In the genomic region with DNA sequence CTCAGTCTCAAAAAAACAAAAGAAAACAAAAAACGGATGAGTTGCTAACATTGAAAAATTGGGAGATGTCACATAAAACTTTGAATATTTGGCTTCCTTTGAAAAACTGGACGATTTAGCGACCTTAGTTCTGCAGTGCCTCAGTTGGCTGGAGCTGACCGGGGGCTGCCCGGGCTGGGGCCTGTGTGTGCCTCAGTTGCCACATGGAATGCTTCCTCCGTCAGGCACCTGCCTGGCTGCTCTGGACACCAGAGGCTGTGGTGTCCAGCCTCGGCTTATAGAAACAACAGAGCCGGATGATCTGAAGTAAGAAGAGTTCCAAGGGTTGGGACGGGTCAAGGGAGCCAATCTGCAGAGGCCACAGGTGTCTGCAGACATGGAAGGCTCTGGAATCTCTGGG, we compare ENCODE assay signal across 31 cellular contexts. TPM values are rescaled to one million over a fixed set of nuclear protein-coding genes. Genes with fewer than 3 reads are reported as not detected.
"Had no signal": no experiment of that assay in that cellular context is flagged by ENCODE, and none has a peak within 500 bp of the region (broad histone marks: within the 10 kb centered on the region; RNA-seq: fewer than 3 reads in every experiment).

No MANE protein-coding gene starts in this region.

- H3K9me3 ChIP-seq: stomach, suprapubic skin, testis, thoracic aorta, thyroid gland, tibial artery, tibial nerve, transverse colon, upper lobe of left lung, upper lobe of right lung, uterus, vagina had no signal

- H3K4me3 Mint-ChIP-seq: stimulated activated effector memory CD8-positive, alpha-beta T cell treated with anti-CD3 and anti-CD28 coated beads, Interleukin-12 subunit alpha, Interleukin-12 subunit beta, amount 100 ng/mL, for 72 hours; stimulated activated memory B cell treated with anti-CD40 and anti-IgM and Interleukin-4, amounts not matched to agents 10 μg/mL and 1 μg/mL and 100 μg/mL, for 72 hours; stimulated activated naive B cell treated with anti-CD40 and anti-IgM and Interleukin-4, amounts not matched to agents 10 μg/mL and 1 μg/mL and 100 μg/mL, for 72 hours; stimulated activated naive CD8-positive, alpha-beta T cell treated with anti-CD3 and anti-CD28 coated beads, Interleukin-15, amount 100 ng/mL, for 72 hours; stimulated activated naive CD8-positive, alpha-beta T cell treated with anti-CD3 and anti-CD28 coated beads, Interleukin-15, Interleukin-2, amounts not matched to agents 100 ng/mL and 50 ng/mL, for 24 hours; type B pancreatic cell had no signal

- H3K9me3 Mint-ChIP-seq: stimulated activated effector memory CD8-positive, alpha-beta T cell treated with anti-CD3 and anti-CD28 coated beads, Interleukin-12 subunit alpha, Interleukin-12 subunit beta, amount 100 ng/mL, for 72 hours; stimulated activated naive CD8-positive, alpha-beta T cell treated with anti-CD3 and anti-CD28 coated beads, Interleukin-15, Interleukin-2, amounts not matched to agents 100 ng/mL and 50 ng/mL, for 24 hours; type B pancreatic cell had no signal

- H3K27me3 ChIP-seq: testis, thyroid gland, tibial nerve, upper lobe of left lung, uterus, vagina had no signal

- H3K36me3 ChIP-seq: stomach, suprapubic skin, thoracic aorta, thyroid gland, tibial artery, tibial nerve, transverse colon, upper lobe of left lung, upper lobe of right lung, uterus, vagina had no signal

- DNase-seq: stimulated activated CD4-positive, alpha-beta T cell treated with anti-CD3 and anti-CD28 coated beads, Interleukin-2, amount 100 ng/mL, for 48 hours; stimulated activated CD4-positive, alpha-beta T cell treated with anti-CD3 and anti-CD28 coated beads, Interleukin-4, amount 100 ng/mL, for 1 hour; stimulated activated CD4-positive, alpha-beta T cell treated with anti-CD3 and anti-CD28 coated beads, Interleukin-4, amount 100 ng/mL, for 24 hours; stimulated activated CD4-positive, alpha-beta T cell treated with anti-CD3 and anti-CD28 coated beads, Interleukin-4, amount 100 ng/mL, for 4 hours; stimulated activated CD8-positive, alpha-beta memory T cell treated with anti-CD3 and anti-CD28 coated beads, Interleukin-4, amount 100 ng/mL, for 48 hours; stimulated activated naive B cell treated with anti-CD40 and anti-IgM and Interleukin-4, amounts not matched to agents 10 μg/mL and 1 μg/mL and 100 μg/mL, for 72 hours; stimulated activated naive CD4-positive, alpha-beta T cell; stimulated activated naive CD4-positive, alpha-beta T cell treated with Interleukin-2 at 50 U/mL for 16 hours; stimulated activated naive CD8-positive, alpha-beta T cell treated with anti-CD3 and anti-CD28 coated beads, Interleukin-15, amount 100 ng/mL, for 72 hours; stimulated activated naive CD8-positive, alpha-beta T cell treated with anti-CD3 and anti-CD28 coated beads, Interleukin-15, Interleukin-2, amounts not matched to agents 100 U/mL and 50 U/mL, for 24 hours; stomach; substantia nigra; testis; thyroid gland; tibial artery; transverse colon; trophoblast cell; upper lobe of right lung; uterus had no signal

- H3K27ac Mint-ChIP-seq: stimulated activated effector memory CD8-positive, alpha-beta T cell treated with anti-CD3 and anti-CD28 coated beads, Interleukin-12 subunit alpha, Interleukin-12 subunit beta, amount 100 ng/mL, for 72 hours; stimulated activated memory B cell treated with anti-CD40 and anti-IgM and Interleukin-4, amounts not matched to agents 10 μg/mL and 1 μg/mL and 100 μg/mL, for 72 hours; stimulated activated naive B cell treated with anti-CD40 and anti-IgM and Interleukin-4, amounts not matched to agents 10 μg/mL and 1 μg/mL and 100 μg/mL, for 72 hours; stimulated activated naive CD8-positive, alpha-beta T cell treated with anti-CD3 and anti-CD28 coated beads, Interleukin-15, amount 100 ng/mL, for 72 hours; stimulated activated naive CD8-positive, alpha-beta T cell treated with anti-CD3 and anti-CD28 coated beads, Interleukin-15, Interleukin-2, amounts not matched to agents 100 ng/mL and 50 ng/mL, for 24 hours; type B pancreatic cell had no signal

- H3K4me1 Mint-ChIP-seq: stimulated activated effector memory CD8-positive, alpha-beta T cell treated with anti-CD3 and anti-CD28 coated beads, Interleukin-12 subunit alpha, Interleukin-12 subunit beta, amount 100 ng/mL, for 72 hours; stimulated activated memory B cell treated with anti-CD40 and anti-IgM and Interleukin-4, amounts not matched to agents 10 μg/mL and 1 μg/mL and 100 μg/mL, for 72 hours; stimulated activated naive CD8-positive, alpha-beta T cell treated with anti-CD3 and anti-CD28 coated beads, Interleukin-15, amount 100 ng/mL, for 72 hours had no signal

- H3K36me3 Mint-ChIP-seq: stimulated activated effector memory CD8-positive, alpha-beta T cell treated with anti-CD3 and anti-CD28 coated beads, Interleukin-12 subunit alpha, Interleukin-12 subunit beta, amount 100 ng/mL, for 72 hours; stimulated activated memory B cell treated with anti-CD40 and anti-IgM and Interleukin-4, amounts not matched to agents 10 μg/mL and 1 μg/mL and 100 μg/mL, for 72 hours; type B pancreatic cell had no signal

- ATAC-seq: stimulated activated effector memory CD8-positive, alpha-beta T cell treated with anti-CD3 and anti-CD28 coated beads, Interleukin-12 subunit alpha, Interleukin-12 subunit beta, amount 100 ng/mL, for 72 hours; stimulated activated memory B cell treated with anti-CD40 and anti-IgM and Interleukin-4, amounts not matched to agents 10 μg/mL and 1 μg/mL and 100 μg/mL, for 72 hours; stimulated activated naive B cell treated with anti-CD40 and anti-IgM and Interleukin-4, amounts not matched to agents 10 μg/mL and 1 μg/mL and 100 μg/mL, for 72 hours; stimulated activated naive CD8-positive, alpha-beta T cell treated with anti-CD3 and anti-CD28 coated beads, Interleukin-15, amount 100 ng/mL, for 72 hours; stimulated activated naive CD8-positive, alpha-beta T cell treated with anti-CD3 and anti-CD28 coated beads, Interleukin-15, Interleukin-2, amounts not matched to agents 100 U/mL and 50 U/mL, for 24 hours; upper lobe of right lung had no signal

- H3K27ac ChIP-seq: stomach, suprapubic skin, testis, thoracic aorta, thyroid gland, tibial artery, tibial nerve, transverse colon, upper lobe of left lung, upper lobe of right lung, uterus, vagina had no signal

- H3K4me1 ChIP-seq: stomach, suprapubic skin, testis, thyroid gland, tibial artery, tibial nerve, transverse colon, upper lobe of left lung, upper lobe of right lung, uterus, vagina had no signal

- H3K4me3 ChIP-seq: stomach, suprapubic skin, testis, thoracic aorta, thyroid gland, tibial artery, tibial nerve, transverse colon, upper lobe of left lung, upper lobe of right lung, uterus, vagina had no signal

RNA-seq across cellular contexts. Expression of gene CACNG2, which starts 50.2 kb away (rescaled TPM):
- total RNA-seq: stomach, subcutaneous adipose tissue, suprapubic skin, thoracic aorta, thyroid gland, tibial nerve, transverse colon, upper lobe of left lung, upper lobe of right lung, ureter, urinary bladder, uterus, vagina had no signal
